ENCODE assay signal across 9 cellular contexts in the genomic region with DNA sequence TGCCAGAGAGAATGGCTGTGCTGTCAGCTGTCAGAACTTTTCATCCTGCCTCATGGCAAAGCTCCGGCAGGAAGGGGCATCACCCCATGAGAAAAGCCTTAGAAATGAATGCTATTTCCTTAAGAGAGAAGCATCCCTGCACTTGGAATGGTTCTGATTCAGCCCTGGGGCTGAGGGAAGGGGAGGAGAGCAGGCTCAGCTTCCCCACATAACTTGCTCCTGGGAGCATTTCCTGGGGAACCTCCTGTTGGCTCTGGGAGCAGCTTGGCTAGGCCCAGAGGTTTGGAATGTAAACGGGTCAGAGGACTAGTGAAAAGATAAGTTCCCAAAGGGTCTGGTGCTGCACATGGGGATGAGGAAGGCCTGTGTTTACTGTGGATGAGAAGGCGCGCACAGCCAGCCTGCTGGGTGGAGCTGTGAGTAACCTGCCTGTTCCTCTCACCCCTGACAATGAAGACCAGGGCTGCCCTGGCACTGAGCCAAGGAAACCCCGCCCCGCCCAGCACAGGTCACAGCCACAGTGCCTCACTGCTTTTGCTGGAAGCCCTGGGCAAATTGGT. TPM values are rescaled to one million over a fixed set of nuclear protein-coding genes. Genes with fewer than 3 reads are reported as not detected.
DNase-seq lines count a peak whose midpoint lies in the region; ATAC-seq and TF ChIP-seq lines count a peak whose summit lies in the region.
"Had no signal": no experiment of that assay in that cellular context is flagged by ENCODE, and none has a peak within 500 bp of the region (broad histone marks: within the 10 kb centered on the region; RNA-seq: fewer than 3 reads in every experiment).

No MANE protein-coding gene starts in this region.

- POLR2A ChIA-PET in A673 (lab: Charles Lee; ENCODE audit: low non-redundant PET) = no interaction called here

- H4K20me1 ChIP-seq in smooth muscle cell (ENCODE audit: low read depth) = no peaks in the 10 kb centered on the region

- no peaks in the 10 kb centered on the region for H3K9me3 ChIP-seq in smooth muscle cell (replicated peaks; ENCODE audit: low read depth)
- H3K9me3 ChIP-seq in A673 (ENCODE audit: low read depth, low read length, poor library complexity, severe bottlenecking) = no peaks in the 10 kb centered on the region

- no peaks in the 10 kb centered on the region for H3K36me3 Mint-ChIP-seq in T-helper 2 cell treated with Interferon-gamma antibody and Interleukin-4, amounts not matched to agents 5 μg/mL and 100 μg/mL, for 36 hours (ENCODE audit: low read depth)
- H3K36me3 Mint-ChIP-seq: activated naive CD4-positive, alpha-beta T cell treated with anti-CD3 and anti-CD28 coated beads, Interleukin-2, amount 50 U/mL, for 24 hours had no signal

- no peak overlapping the region for H3K9ac ChIP-seq in smooth muscle cell (ENCODE audit: low read depth)

- H3F3A ChIP-seq in smooth muscle cell (ENCODE audit: low read depth) = peaks cover 18% of the 10 kb centered on the region

- CTCF ChIA-PET in A673 (lab: Charles Lee) = no interaction called here

- H3K27ac Mint-ChIP-seq in T-helper 2 cell treated with Interferon-gamma antibody and Interleukin-4, amounts not matched to agents 5 μg/mL and 100 μg/mL, for 36 hours = no peak overlapping the region
- H3K27ac Mint-ChIP-seq: activated naive CD4-positive, alpha-beta T cell treated with anti-CD3 and anti-CD28 coated beads, Interleukin-2, amount 50 U/mL, for 24 hours had no signal

- ATAC-seq in Right ventricle myocardium inferior (peak; percentile 74), HG03354 (IDR thresholded peaks at IDR 0.05; ENCODE audit: poor library complexity, severe bottlenecking, unreplicated experiment) (no peak)

- no peaks in the 10 kb centered on the region for H3K79me2 ChIP-seq in smooth muscle cell (ENCODE audit: low read depth)

- BruUV-seq in A673 (replicated peaks; lab: Mats Ljungman, UMichigan) = no TSS peak

- TF ChIP-seq CTCF in smooth muscle cell (IDR thresholded peaks at IDR 0.05; ENCODE audit: borderline replicate concordance, insufficient read depth, poor library complexity, severe bottlenecking) (no peak), A673 (conservative IDR thresholded peaks at IDR 0.05; ENCODE audit: low read depth, low read length) (no peak)

- no peak overlapping the region for H3K4me3 Mint-ChIP-seq in T-helper 2 cell treated with Interferon-gamma antibody and Interleukin-4, amounts not matched to agents 5 μg/mL and 100 μg/mL, for 36 hours
- H3K4me3 Mint-ChIP-seq: activated naive CD4-positive, alpha-beta T cell treated with anti-CD3 and anti-CD28 coated beads, Interleukin-2, amount 50 U/mL, for 24 hours had no signal

- intact Hi-C loops in Right ventricle myocardium inferior (cut with DNase I) = no loop called here
- intact Hi-C loops in A673 (cut with micrococcal nuclease; ENCODE audit: unreplicated experiment) = no loop called here

- no peaks in the 10 kb centered on the region for H3K27me3 ChIP-seq in smooth muscle cell (ENCODE audit: low read depth)
- H3K27me3 ChIP-seq in A673 (replicated peaks; ENCODE audit: insufficient read depth, low read depth, low read length, poor library complexity) = no peaks in the 10 kb centered on the region

- whole genome bisulfite sequencing in smooth muscle cell (ENCODE audit: low lambda C conversion rate) = 25% methylated on average over 6 of the region's 6 CpGs

- H3K27ac ChIP-seq in smooth muscle cell (ENCODE audit: low read depth) = peak overlapping the region; percentile 34
- no peak overlapping the region for H3K27ac ChIP-seq in A673 (ENCODE audit: low read depth, low read length, poor library complexity, severe bottlenecking)

- peaks cover 3% of the 10 kb centered on the region for H3K4me1 Mint-ChIP-seq in T-helper 2 cell treated with Interferon-gamma antibody and Interleukin-4, amounts not matched to agents 5 μg/mL and 100 μg/mL, for 36 hours (ENCODE audit: low read depth)
- H3K4me1 Mint-ChIP-seq: activated naive CD4-positive, alpha-beta T cell treated with anti-CD3 and anti-CD28 coated beads, Interleukin-2, amount 50 U/mL, for 24 hours had no signal

- H3K4me1 ChIP-seq in smooth muscle cell (ENCODE audit: low read depth) (peaks cover 16% of the 10 kb centered on the region), A673 (ENCODE audit: insufficient read depth, low read length, poor library complexity, severe bottlenecking) (no peaks in the 10 kb centered on the region)

- H2AFZ ChIP-seq in smooth muscle cell (ENCODE audit: low read depth) = peak overlapping the region; percentile 61

- H3K4me3 ChIP-seq in smooth muscle cell (no peak overlapping the region), A673 (ENCODE audit: low read depth, low read length, poor library complexity, severe bottlenecking) (no peak overlapping the region)

- H3K4me2 ChIP-seq in smooth muscle cell = peak overlapping the region; percentile 51

- H3K9me3 Mint-ChIP-seq in T-helper 2 cell treated with Interferon-gamma antibody and Interleukin-4, amounts not matched to agents 5 μg/mL and 100 μg/mL, for 36 hours = no peaks in the 10 kb centered on the region
- H3K9me3 Mint-ChIP-seq: activated naive CD4-positive, alpha-beta T cell treated with anti-CD3 and anti-CD28 coated beads, Interleukin-2, amount 50 U/mL, for 24 hours had no signal

- peaks cover 15% of the 10 kb centered on the region for H3K27me3 Mint-ChIP-seq in T-helper 2 cell treated with Interferon-gamma antibody and Interleukin-4, amounts not matched to agents 5 μg/mL and 100 μg/mL, for 36 hours (ENCODE audit: low read depth)

- DNase-seq in T-helper 2 cell (peak in 3 of 5 experiments; percentile 16 to 39 (median 29)), NOMO-1 (lab: John Stamatoyannopoulos, UW; ENCODE audit: unreplicated experiment in 2 of 2) (peak; percentile 31 to 54), Right ventricle myocardium inferior (ENCODE audit: missing footprints) (no peak), smooth muscle cell (lab: John Stamatoyannopoulos, UW; ENCODE audit: unreplicated experiment) (no peak), A673 (ENCODE audit: low spot score) (no peak)
- no peak for DNase-seq in T-helper 2 cell treated with Interferon-gamma antibody and Interleukin-4, amounts not matched to agents 5 μg/mL and 100 μg/mL, for 36 hours (ENCODE audit: low spot score)
- peak; percentile 16 for DNase-seq in activated effector memory CD4-positive, alpha-beta T cell treated with Interleukin-2 at 50 U/mL for 16 hours

- no peaks in the 10 kb centered on the region for H3K36me3 ChIP-seq in smooth muscle cell (ENCODE audit: low read depth)
- H3K36me3 ChIP-seq in A673 (ENCODE audit: insufficient read depth, low read length, poor library complexity, severe bottlenecking) = no peaks in the 10 kb centered on the region

RNA-seq across cellular contexts. Expression of a gene that starts 5.0 kb away (rescaled TPM):
- total RNA-seq in Right ventricle myocardium inferior = 27.1 TPM
- 0.04 and 0.31 TPM in 2 replicates for total RNA-seq in smooth muscle cell
- 1.6 and 2.1 TPM in 2 replicates for polyA plus RNA-seq in smooth muscle cell
- not detected in 2 replicates for total RNA-seq in A673 (2021)

RNA-seq across cellular contexts. Expression of a gene that starts 13.3 kb away (rescaled TPM):
- total RNA-seq in Right ventricle myocardium inferior (not detected), smooth muscle cell (not detected in 2 replicates), A673 (2021) (not detected in 2 replicates)
- 0.46 TPM in 1 of 2 replicates, not detected in the other for polyA plus RNA-seq in smooth muscle cell

Comparison
In these comparisons a context has a peak if more than half of its experiments do, and no peak if none do; other contexts are left out.
1. DNase-seq: peak in T-helper 2 cell (3 of 5), NOMO-1 (2 of 2) and activated effector memory CD4-positive, alpha-beta T cell treated with Interleukin-2 at 50 U/mL for 16 hours (single experiment); none in T-helper 2 cell treated with Interferon-gamma antibody and Interleukin-4, amounts not matched to agents 5 μg/mL and 100 μg/mL, for 36 hours (single experiment), Right ventricle myocardium inferior (single experiment), smooth muscle cell (single experiment) and A673 (single experiment).
2. RNA of a gene that starts 5.0 kb away (total RNA-seq): 27.1 TPM in Right ventricle myocardium inferior (single experiment); 0.04 to 0.31 TPM in smooth muscle cell and not detected in A673; every median in the first group is over 10 times any median in the second.